ENCODE assay signal across 14 cellular contexts in genomic region chr3:182725372-182726251, GRCh38.
A peak's percentile ranks its signal among the peaks of the same experiment; 100 is the strongest.
DNase-seq lines count a peak whose midpoint lies in the region; ATAC-seq and TF ChIP-seq lines count a peak whose summit lies in the region.
"Had no signal": no experiment of that assay in that cellular context is flagged by ENCODE, and none has a peak within 500 bp of the region (broad histone marks: within the 10 kb centered on the region; RNA-seq: fewer than 3 reads in every experiment).

No MANE protein-coding gene starts in this region.

- H3K4me1 Mint-ChIP-seq in neural crest cell, result peaks cover 21% of the 10 kb centered on the region

- no peaks in the 10 kb centered on the region for H3K4me1 ChIP-seq in A673 (ENCODE audit: insufficient read depth, low read length, poor library complexity, severe bottlenecking)
- H3K4me1 ChIP-seq: breast epithelium, gastroesophageal sphincter had no signal

- no peaks in the 10 kb centered on the region for H3K27me3 Mint-ChIP-seq in neural crest cell (ENCODE audit: low read depth)

- no peaks in the 10 kb centered on the region for H3K27me3 ChIP-seq in A673 (replicated peaks; ENCODE audit: insufficient read depth, low read depth, low read length, poor library complexity)
- H3K27me3 ChIP-seq: breast epithelium had no signal

- peak; percentile 21 for DNase-seq in A673 (ENCODE audit: low spot score)
- DNase-seq in HuH-7 (ENCODE audit: low spot score), result peak; percentile 31
- DNase-seq in ecto neural progenitor cell (ENCODE audit: low spot score), result peak; percentile 58
- DNase-seq in neural crest cell (ENCODE audit: low read depth, low spot score), result no peak
- DNase-seq in activated CD4-positive, alpha-beta T cell treated with anti-CD3 and anti-CD28 coated beads, Interleukin-2, amount 50 U/mL, for 1 hour, result no peak
- DNase-seq in activated CD8-positive, alpha-beta memory T cell treated with anti-CD3 and anti-CD28 coated beads, Interleukin-2, amount 50 U/mL, for 4 hours, result no peak
- no peak for DNase-seq in AG08396 (ENCODE audit: low spot score)
- DNase-seq: activated T-cell treated with anti-CD3 and anti-CD28 coated beads for 4 hours, NCI-H1092, T1000 had no signal

- TF ChIP-seq CTCF in A673 (conservative IDR thresholded peaks at IDR 0.05; ENCODE audit: low read depth, low read length), result no peak
- TF ChIP-seq CTCF in neural crest cell (conservative IDR thresholded peaks at IDR 0.05), result no peak

- no peak overlapping the region for H3K4me3 ChIP-seq in A673 (ENCODE audit: low read depth, low read length, poor library complexity, severe bottlenecking)
- H3K4me3 ChIP-seq: gastroesophageal sphincter had no signal

- no peak overlapping the region for H3K27ac Mint-ChIP-seq in neural crest cell (ENCODE audit: unreplicated experiment)

- CTCF ChIA-PET in A673 (lab: Charles Lee), result no interaction called here

- no peaks in the 10 kb centered on the region for H3K36me3 ChIP-seq in A673 (ENCODE audit: insufficient read depth, low read length, poor library complexity, severe bottlenecking)
- H3K36me3 ChIP-seq: breast epithelium, gastroesophageal sphincter had no signal

- no peaks in the 10 kb centered on the region for H3K36me3 Mint-ChIP-seq in neural crest cell (ENCODE audit: low read depth)

- no peak overlapping the region for H3K27ac ChIP-seq in A673 (ENCODE audit: low read depth, low read length, poor library complexity, severe bottlenecking)
- H3K27ac ChIP-seq: breast epithelium, gastroesophageal sphincter had no signal

- POLR2A ChIA-PET in A673 (lab: Charles Lee; ENCODE audit: low non-redundant PET), result no interaction called here

- peak overlapping the region; percentile 1 for H3K4me3 Mint-ChIP-seq in neural crest cell

- BruUV-seq in A673 (replicated peaks; lab: Mats Ljungman, UMichigan), result no TSS peak

- H3K9me3 ChIP-seq in A673 (ENCODE audit: low read depth, low read length, poor library complexity, severe bottlenecking), result no peaks in the 10 kb centered on the region
- H3K9me3 ChIP-seq: breast epithelium, gastroesophageal sphincter had no signal

- no peak for ATAC-seq in GM21526 (IDR thresholded peaks at IDR 0.05; ENCODE audit: low FRiP score, unreplicated experiment)
- ATAC-seq: gastroesophageal sphincter, HCT116 had no signal

- H3K9me3 Mint-ChIP-seq in neural crest cell, result no peaks in the 10 kb centered on the region

- intact Hi-C loops in A673 (cut with micrococcal nuclease; ENCODE audit: unreplicated experiment), result no loop called here

Comparison
In these comparisons a context has a peak if more than half of its experiments do, and no peak if none do; other contexts are left out.
1. DNase-seq: peak in A673 (single experiment), HuH-7 (single experiment) and ecto neural progenitor cell (single experiment); none in neural crest cell (single experiment), activated CD4-positive, alpha-beta T cell treated with anti-CD3 and anti-CD28 coated beads, Interleukin-2, amount 50 U/mL, for 1 hour (single experiment), activated CD8-positive, alpha-beta memory T cell treated with anti-CD3 and anti-CD28 coated beads, Interleukin-2, amount 50 U/mL, for 4 hours (single experiment) and AG08396 (single experiment).